In genomic region chr14:38526841-38527501, GRCh38 we compare ENCODE assay signal across 22 cellular contexts.
"Had no signal": no experiment of that assay in that cellular context is flagged by ENCODE, and none has a peak within 500 bp of the region (broad histone marks: within the 10 kb centered on the region; RNA-seq: fewer than 3 reads in every experiment).

No MANE protein-coding gene starts in this region.

- H3K27ac ChIP-seq: heart right ventricle, hepatocyte, left ventricle myocardium inferior, neural progenitor cell, neutrophil, parathyroid adenoma, right atrium auricular region, skin epidermis, spleen, tibial nerve, upper lobe of left lung, vagina had no signal

- H3K9me3 ChIP-seq: heart right ventricle, neutrophil, right atrium auricular region, tibial nerve, upper lobe of left lung, vagina had no signal

- H3K27me3 ChIP-seq: heart right ventricle, hepatocyte, neural progenitor cell, neutrophil, right atrium auricular region, spleen, tibial nerve, upper lobe of left lung, vagina had no signal

- DNase-seq: heart right ventricle; islet precursor cell; left ventricle myocardium inferior; naive thymus-derived CD8-positive, alpha-beta T cell; occipital lobe; spleen; stimulated activated CD4-positive, alpha-beta T cell treated with anti-CD3 and anti-CD28 coated beads, Interleukin-4, amount 100 ng/mL, for 24 hours; stimulated activated naive CD4-positive, alpha-beta T cell; stimulated activated naive CD8-positive, alpha-beta T cell treated with anti-CD3 and anti-CD28 coated beads, Interleukin-15, amount 100 ng/mL, for 72 hours; substantia nigra; upper lobe of left lung had no signal

- H3K79me2 ChIP-seq: hepatocyte, parathyroid adenoma had no signal

- H3K9me3 Mint-ChIP-seq: nephron; neural progenitor cell; stimulated activated naive CD8-positive, alpha-beta T cell treated with anti-CD3 and anti-CD28 coated beads, Interleukin-15, amount 100 ng/mL, for 72 hours had no signal

- H3K27ac Mint-ChIP-seq: naive thymus-derived CD8-positive, alpha-beta T cell; nephron; neural progenitor cell; stimulated activated effector memory CD8-positive, alpha-beta T cell treated with anti-CD3 and anti-CD28 coated beads, Interleukin-12 subunit alpha, Interleukin-12 subunit beta, amount 100 ng/mL, for 72 hours; stimulated activated naive CD8-positive, alpha-beta T cell treated with anti-CD3 and anti-CD28 coated beads, Interleukin-15, amount 100 ng/mL, for 72 hours had no signal

- H3K36me3 ChIP-seq: heart right ventricle, left ventricle myocardium inferior, neural progenitor cell, neutrophil, right atrium auricular region, spleen, tibial nerve, upper lobe of left lung, vagina had no signal

- H3K4me1 Mint-ChIP-seq: naive thymus-derived CD8-positive, alpha-beta T cell; nephron; neural progenitor cell; stimulated activated effector memory CD8-positive, alpha-beta T cell treated with anti-CD3 and anti-CD28 coated beads, Interleukin-12 subunit alpha, Interleukin-12 subunit beta, amount 100 ng/mL, for 72 hours; stimulated activated naive CD8-positive, alpha-beta T cell treated with anti-CD3 and anti-CD28 coated beads, Interleukin-15, amount 100 ng/mL, for 72 hours had no signal

- H3K4me3 ChIP-seq: heart right ventricle, hepatocyte, left ventricle myocardium inferior, lung, neural progenitor cell, right atrium auricular region, skin epidermis, spleen, tibial nerve, upper lobe of left lung, vagina had no signal

- H3K36me3 Mint-ChIP-seq: naive thymus-derived CD8-positive, alpha-beta T cell; neural progenitor cell; stimulated activated effector memory CD8-positive, alpha-beta T cell treated with anti-CD3 and anti-CD28 coated beads, Interleukin-12 subunit alpha, Interleukin-12 subunit beta, amount 100 ng/mL, for 72 hours had no signal

- H3K4me1 ChIP-seq: heart right ventricle, left ventricle myocardium inferior, parathyroid adenoma, right atrium auricular region, spleen, tibial nerve, vagina had no signal

- H3K4me3 Mint-ChIP-seq: naive thymus-derived CD8-positive, alpha-beta T cell; nephron; neural progenitor cell; stimulated activated effector memory CD8-positive, alpha-beta T cell treated with anti-CD3 and anti-CD28 coated beads, Interleukin-12 subunit alpha, Interleukin-12 subunit beta, amount 100 ng/mL, for 72 hours; stimulated activated naive CD8-positive, alpha-beta T cell treated with anti-CD3 and anti-CD28 coated beads, Interleukin-15, amount 100 ng/mL, for 72 hours had no signal

- H2AFZ ChIP-seq: hepatocyte, neural progenitor cell, parathyroid adenoma had no signal

- H3K4me2 ChIP-seq: hepatocyte, neural progenitor cell had no signal

- H3K9ac ChIP-seq: neural progenitor cell, parathyroid adenoma had no signal

- H3K27me3 Mint-ChIP-seq: stimulated activated naive CD8-positive, alpha-beta T cell treated with anti-CD3 and anti-CD28 coated beads, Interleukin-15, amount 100 ng/mL, for 72 hours had no signal
